In genomic region chr7:100358027-100358856, GRCh38 we compare ENCODE assay signal across 9 cellular contexts. TPM values are rescaled to one million over a fixed set of nuclear protein-coding genes. Genes with fewer than 3 reads are reported as not detected.
DNase-seq lines count a peak whose midpoint lies in the region; ATAC-seq, FAIRE-seq and TF ChIP-seq lines count a peak whose summit lies in the region.
"Had no signal": no experiment of that assay in that cellular context is flagged by ENCODE, and none has a peak within 500 bp of the region (broad histone marks: within the 10 kb centered on the region; RNA-seq: fewer than 3 reads in every experiment).

Gene PILRB (plus strand): TSS chr7:100358117. CDS start chr7:100358303, 186 bp downstream.

- H3K9me3 ChIP-seq in astrocyte (ENCODE audit: insufficient read depth, low read depth, low read length) (no peaks in the 10 kb centered on the region), liver (ENCODE audit: control insufficient read depth in 4 of 4, low read length in 3 of 4) (no peaks in the 10 kb centered on the region)

- H3K4me1 Mint-ChIP-seq in activated naive CD4-positive, alpha-beta T cell treated with anti-CD3 and anti-CD28 coated beads, Interleukin-2, amount 50 U/mL, for 24 hours: peaks cover 14% of the 10 kb centered on the region
- no peaks in the 10 kb centered on the region for H3K4me1 Mint-ChIP-seq in astrocyte (ENCODE audit: low read depth, unreplicated experiment)

- H3K36me3 ChIP-seq in astrocyte (ENCODE audit: insufficient read depth, low read length) (peaks cover 51% of the 10 kb centered on the region), liver (ENCODE audit: control insufficient read depth in 4 of 4, insufficient read depth in 3 of 4, low read depth in 1 of 4, low read length in 3 of 4) (peaks cover 25 to 84% (median 56%) of the 10 kb centered on the region in 4 donors)

- no peaks in the 10 kb centered on the region for H3K9me3 Mint-ChIP-seq in activated naive CD4-positive, alpha-beta T cell treated with anti-CD3 and anti-CD28 coated beads, Interleukin-2, amount 50 U/mL, for 24 hours
- no peaks in the 10 kb centered on the region for H3K9me3 Mint-ChIP-seq in astrocyte (ENCODE audit: unreplicated experiment)

- TF ChIP-seq RAD21 in liver (IDR thresholded peaks at IDR 0.05): no peak

- H3K9ac ChIP-seq in astrocyte (ENCODE audit: low read length) (no peak within 1 kb of the TSS), liver (ENCODE audit: low read depth in 1 of 2, low read length in 2 of 2) (no peak within 1 kb of the TSS)

- no peak for DNase-seq in activated naive CD4-positive, alpha-beta T cell (lab: John Stamatoyannopoulos, UW)
- no peak for DNase-seq in astrocyte (ENCODE audit: low read depth)
- DNase-seq in ureter (ENCODE audit: low spot score): no peak
- DNase-seq: T-helper 2 cell had no signal

- H3K4me1 ChIP-seq in astrocyte (ENCODE audit: insufficient read depth, low read length): no peaks in the 10 kb centered on the region
- no peaks in the 10 kb centered on the region for H3K4me1 ChIP-seq in liver (ENCODE audit: control insufficient read depth in 4 of 4, insufficient read depth in 4 of 4, low read length in 3 of 4)

- WGBS in liver: 90% methylated on average over 11 of the region's 11 CpGs

- H3K4me3 ChIP-seq in astrocyte (ENCODE audit: insufficient read depth, low read depth, low read length): no peak within 1 kb of the TSS
- no peak within 1 kb of the TSS for H3K4me3 ChIP-seq in liver (ENCODE audit: low read depth in 1 of 3, low read length in 3 of 3)

- no peak within 1 kb of the TSS for H3K4me2 ChIP-seq in astrocyte (ENCODE audit: low read length)

- TF ChIP-seq CTCF in astrocyte (IDR thresholded peaks at IDR 0.05; ENCODE audit: insufficient read depth, low read depth, low read length) (no peak), liver (IDR thresholded peaks at IDR 0.05; ENCODE audit: low read depth, low read length, missing input control) (no peak)

- H2AFZ ChIP-seq in astrocyte (ENCODE audit: low read depth, low read length): no peak within 1 kb of the TSS

- H3K27me3 ChIP-seq in astrocyte (ENCODE audit: insufficient read depth, low read length): no peaks in the 10 kb centered on the region
- no peaks in the 10 kb centered on the region for H3K27me3 ChIP-seq in liver (ENCODE audit: control insufficient read depth in 4 of 4, insufficient read depth in 4 of 4, low read length in 3 of 4)

- no peak for FAIRE-seq in astrocyte (lab: Jason Lieb, UNC)

- H3K27ac Mint-ChIP-seq in activated naive CD4-positive, alpha-beta T cell treated with anti-CD3 and anti-CD28 coated beads, Interleukin-2, amount 50 U/mL, for 24 hours: peak within 1 kb of the TSS; percentile 35
- H3K27ac Mint-ChIP-seq in astrocyte (ENCODE audit: unreplicated experiment): no peak within 1 kb of the TSS

- H3K4me3 Mint-ChIP-seq in activated naive CD4-positive, alpha-beta T cell treated with anti-CD3 and anti-CD28 coated beads, Interleukin-2, amount 50 U/mL, for 24 hours: no peak within 1 kb of the TSS
- no peak within 1 kb of the TSS for H3K4me3 Mint-ChIP-seq in astrocyte (ENCODE audit: unreplicated experiment)

- ATAC-seq in HG02571 (IDR thresholded peaks at IDR 0.05; ENCODE audit: unreplicated experiment): no peak
- no peak for ATAC-seq in HG02885 (IDR thresholded peaks at IDR 0.05; ENCODE audit: poor library complexity, unreplicated experiment)
- no peak for ATAC-seq in GM21723 (IDR thresholded peaks at IDR 0.05; ENCODE audit: unreplicated experiment)

- H4K20me1 ChIP-seq in astrocyte (ENCODE audit: insufficient read depth, low read length): peaks cover 19% of the 10 kb centered on the region

- H3K27me3 Mint-ChIP-seq in activated naive CD4-positive, alpha-beta T cell treated with anti-CD3 and anti-CD28 coated beads, Interleukin-2, amount 50 U/mL, for 24 hours: no peaks in the 10 kb centered on the region
- H3K27me3 Mint-ChIP-seq in astrocyte (ENCODE audit: low read depth, unreplicated experiment): no peaks in the 10 kb centered on the region

- H3K27ac ChIP-seq in astrocyte (ENCODE audit: low read depth, low read length) (no peak within 1 kb of the TSS), liver (ENCODE audit: low read depth in 1 of 2, low read length in 2 of 2) (no peak within 1 kb of the TSS)

- H3K36me3 Mint-ChIP-seq in activated naive CD4-positive, alpha-beta T cell treated with anti-CD3 and anti-CD28 coated beads, Interleukin-2, amount 50 U/mL, for 24 hours: peaks cover 17% of the 10 kb centered on the region
- H3K36me3 Mint-ChIP-seq in astrocyte (ENCODE audit: low read depth, unreplicated experiment): peaks cover 32% of the 10 kb centered on the region

- no peaks in the 10 kb centered on the region for H3K79me2 ChIP-seq in astrocyte (ENCODE audit: insufficient read depth, low read length)

TF ChIP-seq in liver, 16 proteins besides CTCF, POLR2A, EP300 and RAD21:
- TF ChIP-seq MAX (IDR thresholded peaks at IDR 0.05) (no peak), ATF3 (IDR thresholded peaks at IDR 0.05) (no peak), HNF4A (conservative IDR thresholded peaks at IDR 0.05) (no peak), EGR1 (IDR thresholded peaks at IDR 0.05; ENCODE audit: low read depth in 2 of 2) (no peak), FOXA1 (IDR thresholded peaks at IDR 0.05) (no peak), YY1 (IDR thresholded peaks at IDR 0.05) (no peak), NR2F2 (IDR thresholded peaks at IDR 0.05) (no peak)

RNA-seq across cellular contexts. Expression of gene PILRB, which starts in this region (rescaled TPM):
- total RNA-seq in astrocyte: 19.9 and 21.1 TPM in 2 replicates
- 10 to 100 TPM in 1 of 2 donors, 1 to 10 TPM in 1; 6.0 to 50.8 TPM for total RNA-seq in liver
- 10 to 100 TPM; 12.2 to 16.5 TPM for polyA plus RNA-seq in liver
- total RNA-seq in ureter: 94.1 TPM
